1 cellular context compared by ENCODE assay signal in the genomic region with DNA sequence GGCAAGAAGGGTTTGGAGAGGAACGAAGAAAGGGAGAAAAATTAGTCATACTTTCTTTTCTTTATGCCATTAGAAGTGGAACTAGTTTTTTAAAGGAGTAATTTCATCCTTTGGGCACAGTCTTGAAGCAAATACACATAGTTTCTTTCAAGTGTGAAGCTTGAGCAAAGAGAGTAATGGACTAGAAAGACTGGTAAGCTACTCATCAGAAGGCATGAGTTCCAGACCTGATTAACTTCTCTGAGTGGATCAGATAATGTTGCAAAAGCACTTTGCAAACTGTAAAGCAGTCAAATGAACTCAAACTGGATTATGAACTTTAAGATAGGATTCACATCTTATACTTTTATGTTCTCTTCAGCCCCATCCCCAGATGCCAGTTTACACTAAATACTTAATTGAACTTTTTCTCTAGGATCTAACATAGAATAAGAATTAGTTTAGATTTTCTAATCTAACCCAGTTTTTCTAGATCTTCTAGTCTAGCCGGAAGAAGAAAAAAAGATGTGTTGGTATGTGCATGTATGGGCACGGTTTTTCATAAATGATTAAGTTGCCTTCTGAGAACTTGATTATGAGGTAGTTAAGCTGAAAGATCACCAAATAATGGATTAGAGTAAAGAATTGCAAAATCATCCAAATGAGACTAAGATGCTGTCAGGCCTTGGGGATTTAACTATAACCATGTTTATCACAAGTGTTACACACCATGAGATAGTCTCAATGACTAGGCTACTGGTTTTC.
TF ChIP-seq lines count a peak whose summit lies in the region.

No MANE protein-coding gene starts in this region.

TF ChIP-seq in GM12878, 131 proteins besides CTCF, POLR2A, EP300 and RAD21:
- TF ChIP-seq, protein P1, sequence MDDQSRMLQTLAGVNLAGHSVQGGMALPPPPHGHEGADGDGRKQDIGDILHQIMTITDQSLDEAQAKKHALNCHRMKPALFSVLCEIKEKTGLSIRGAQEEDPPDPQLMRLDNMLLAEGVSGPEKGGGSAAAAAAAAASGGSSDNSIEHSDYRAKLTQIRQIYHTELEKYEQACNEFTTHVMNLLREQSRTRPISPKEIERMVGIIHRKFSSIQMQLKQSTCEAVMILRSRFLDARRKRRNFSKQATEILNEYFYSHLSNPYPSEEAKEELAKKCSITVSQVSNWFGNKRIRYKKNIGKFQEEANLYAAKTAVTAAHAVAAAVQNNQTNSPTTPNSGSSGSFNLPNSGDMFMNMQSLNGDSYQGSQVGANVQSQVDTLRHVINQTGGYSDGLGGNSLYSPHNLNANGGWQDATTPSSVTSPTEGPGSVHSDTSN (IDR thresholded peaks at IDR 0.05; ENCODE audit: insufficient replicate concordance, low read depth, low read length), result no peak
- TF ChIP-seq, protein P2, sequence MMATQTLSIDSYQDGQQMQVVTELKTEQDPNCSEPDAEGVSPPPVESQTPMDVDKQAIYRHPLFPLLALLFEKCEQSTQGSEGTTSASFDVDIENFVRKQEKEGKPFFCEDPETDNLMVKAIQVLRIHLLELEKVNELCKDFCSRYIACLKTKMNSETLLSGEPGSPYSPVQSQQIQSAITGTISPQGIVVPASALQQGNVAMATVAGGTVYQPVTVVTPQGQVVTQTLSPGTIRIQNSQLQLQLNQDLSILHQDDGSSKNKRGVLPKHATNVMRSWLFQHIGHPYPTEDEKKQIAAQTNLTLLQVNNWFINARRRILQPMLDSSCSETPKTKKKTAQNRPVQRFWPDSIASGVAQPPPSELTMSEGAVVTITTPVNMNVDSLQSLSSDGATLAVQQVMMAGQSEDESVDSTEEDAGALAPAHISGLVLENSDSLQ (IDR thresholded peaks at IDR 0.05), result no peak
- TF ChIP-seq, protein P3, sequence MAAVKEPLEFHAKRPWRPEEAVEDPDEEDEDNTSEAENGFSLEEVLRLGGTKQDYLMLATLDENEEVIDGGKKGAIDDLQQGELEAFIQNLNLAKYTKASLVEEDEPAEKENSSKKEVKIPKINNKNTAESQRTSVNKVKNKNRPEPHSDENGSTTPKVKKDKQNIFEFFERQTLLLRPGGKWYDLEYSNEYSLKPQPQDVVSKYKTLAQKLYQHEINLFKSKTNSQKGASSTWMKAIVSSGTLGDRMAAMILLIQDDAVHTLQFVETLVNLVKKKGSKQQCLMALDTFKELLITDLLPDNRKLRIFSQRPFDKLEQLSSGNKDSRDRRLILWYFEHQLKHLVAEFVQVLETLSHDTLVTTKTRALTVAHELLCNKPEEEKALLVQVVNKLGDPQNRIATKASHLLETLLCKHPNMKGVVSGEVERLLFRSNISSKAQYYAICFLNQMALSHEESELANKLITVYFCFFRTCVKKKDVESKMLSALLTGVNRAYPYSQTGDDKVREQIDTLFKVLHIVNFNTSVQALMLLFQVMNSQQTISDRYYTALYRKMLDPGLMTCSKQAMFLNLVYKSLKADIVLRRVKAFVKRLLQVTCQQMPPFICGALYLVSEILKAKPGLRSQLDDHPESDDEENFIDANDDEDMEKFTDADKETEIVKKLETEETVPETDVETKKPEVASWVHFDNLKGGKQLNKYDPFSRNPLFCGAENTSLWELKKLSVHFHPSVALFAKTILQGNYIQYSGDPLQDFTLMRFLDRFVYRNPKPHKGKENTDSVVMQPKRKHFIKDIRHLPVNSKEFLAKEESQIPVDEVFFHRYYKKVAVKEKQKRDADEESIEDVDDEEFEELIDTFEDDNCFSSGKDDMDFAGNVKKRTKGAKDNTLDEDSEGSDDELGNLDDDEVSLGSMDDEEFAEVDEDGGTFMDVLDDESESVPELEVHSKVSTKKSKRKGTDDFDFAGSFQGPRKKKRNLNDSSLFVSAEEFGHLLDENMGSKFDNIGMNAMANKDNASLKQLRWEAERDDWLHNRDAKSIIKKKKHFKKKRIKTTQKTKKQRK (IDR thresholded peaks at IDR 0.05; ENCODE audit: low read depth, low read length), result no peak
- TF ChIP-seq BMI1 (IDR thresholded peaks at IDR 0.05; ENCODE audit: borderline replicate concordance), result no peak
- TF ChIP-seq ZNF217 (IDR thresholded peaks at IDR 0.05), result no peak
- no peak for TF ChIP-seq ZNF384 (IDR thresholded peaks at IDR 0.05; ENCODE audit: borderline replicate concordance, low read depth, low read length)
- TF ChIP-seq MXI1 (IDR thresholded peaks at IDR 0.05; ENCODE audit: low read depth, low read length), result no peak
- TF ChIP-seq STAT3 (IDR thresholded peaks at IDR 0.05; ENCODE audit: low read depth, low read length), result no peak
- TF ChIP-seq, protein P4, sequence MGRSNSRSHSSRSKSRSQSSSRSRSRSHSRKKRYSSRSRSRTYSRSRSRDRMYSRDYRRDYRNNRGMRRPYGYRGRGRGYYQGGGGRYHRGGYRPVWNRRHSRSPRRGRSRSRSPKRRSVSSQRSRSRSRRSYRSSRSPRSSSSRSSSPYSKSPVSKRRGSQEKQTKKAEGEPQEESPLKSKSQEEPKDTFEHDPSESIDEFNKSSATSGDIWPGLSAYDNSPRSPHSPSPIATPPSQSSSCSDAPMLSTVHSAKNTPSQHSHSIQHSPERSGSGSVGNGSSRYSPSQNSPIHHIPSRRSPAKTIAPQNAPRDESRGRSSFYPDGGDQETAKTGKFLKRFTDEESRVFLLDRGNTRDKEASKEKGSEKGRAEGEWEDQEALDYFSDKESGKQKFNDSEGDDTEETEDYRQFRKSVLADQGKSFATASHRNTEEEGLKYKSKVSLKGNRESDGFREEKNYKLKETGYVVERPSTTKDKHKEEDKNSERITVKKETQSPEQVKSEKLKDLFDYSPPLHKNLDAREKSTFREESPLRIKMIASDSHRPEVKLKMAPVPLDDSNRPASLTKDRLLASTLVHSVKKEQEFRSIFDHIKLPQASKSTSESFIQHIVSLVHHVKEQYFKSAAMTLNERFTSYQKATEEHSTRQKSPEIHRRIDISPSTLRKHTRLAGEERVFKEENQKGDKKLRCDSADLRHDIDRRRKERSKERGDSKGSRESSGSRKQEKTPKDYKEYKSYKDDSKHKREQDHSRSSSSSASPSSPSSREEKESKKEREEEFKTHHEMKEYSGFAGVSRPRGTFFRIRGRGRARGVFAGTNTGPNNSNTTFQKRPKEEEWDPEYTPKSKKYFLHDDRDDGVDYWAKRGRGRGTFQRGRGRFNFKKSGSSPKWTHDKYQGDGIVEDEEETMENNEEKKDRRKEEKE (IDR thresholded peaks at IDR 0.05), result no peak
- no peak for TF ChIP-seq ZZZ3 (IDR thresholded peaks at IDR 0.05; ENCODE audit: control insufficient read depth, insufficient read length, low read depth)
- no peak for TF ChIP-seq PAX8 (IDR thresholded peaks at IDR 0.05)
- no peak for TF ChIP-seq BCL11A (IDR thresholded peaks at IDR 0.05; ENCODE audit: low read depth, low read length)
- TF ChIP-seq MYB (IDR thresholded peaks at IDR 0.05; ENCODE audit: borderline replicate concordance, low read depth, low read length), result no peak
- TF ChIP-seq, protein P5, sequence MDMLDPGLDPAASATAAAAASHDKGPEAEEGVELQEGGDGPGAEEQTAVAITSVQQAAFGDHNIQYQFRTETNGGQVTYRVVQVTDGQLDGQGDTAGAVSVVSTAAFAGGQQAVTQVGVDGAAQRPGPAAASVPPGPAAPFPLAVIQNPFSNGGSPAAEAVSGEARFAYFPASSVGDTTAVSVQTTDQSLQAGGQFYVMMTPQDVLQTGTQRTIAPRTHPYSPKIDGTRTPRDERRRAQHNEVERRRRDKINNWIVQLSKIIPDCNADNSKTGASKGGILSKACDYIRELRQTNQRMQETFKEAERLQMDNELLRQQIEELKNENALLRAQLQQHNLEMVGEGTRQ (IDR thresholded peaks at IDR 0.05; ENCODE audit: borderline replicate concordance, low read depth, low read length), result no peak
- no peak for TF ChIP-seq RB1 (IDR thresholded peaks at IDR 0.05; ENCODE audit: borderline replicate concordance)
- TF ChIP-seq CBX3 (IDR thresholded peaks at IDR 0.05; ENCODE audit: borderline replicate concordance, low read depth), result no peak
- no peak for TF ChIP-seq DPF2 (IDR thresholded peaks at IDR 0.05)
- no peak for TF ChIP-seq POLR2AphosphoS5 (IDR thresholded peaks at IDR 0.05; ENCODE audit: low read length)
- TF ChIP-seq FOXK2 (IDR thresholded peaks at IDR 0.05), result no peak
TF ChIP-seq in GM12878: peak in this region for 0.
